1 cellular context compared by ENCODE assay signal in genomic region chr18:6571239-6571602, GRCh38.
TF ChIP-seq lines count a peak whose summit lies in the region.

No MANE protein-coding gene starts in this region.

TF ChIP-seq in WTC11, 78 proteins besides CTCF, POLR2A, EP300 and RAD21 (continued from another document):
- TF ChIP-seq ZNF281 (CRISPR knock-in tag; IDR thresholded peaks at IDR 0.05) = no peak
- TF ChIP-seq ZSCAN18 (CRISPR knock-in tag; IDR thresholded peaks at IDR 0.05) = 0 out of 2 replicates have a peak, but pooled peaks have one; percentile 18
- no peak for TF ChIP-seq OVOL2 (CRISPR knock-in tag; IDR thresholded peaks at IDR 0.05; ENCODE audit: borderline replicate concordance)
- TF ChIP-seq NR3C1 (CRISPR knock-in tag; conservative IDR thresholded peaks at IDR 0.05; ENCODE audit: low read depth) = no peak
- no peak for TF ChIP-seq ZNF512 (CRISPR knock-in tag; IDR thresholded peaks at IDR 0.05; ENCODE audit: borderline replicate concordance)
